ENCODE assay signal across 9 cellular contexts in the genomic region with DNA sequence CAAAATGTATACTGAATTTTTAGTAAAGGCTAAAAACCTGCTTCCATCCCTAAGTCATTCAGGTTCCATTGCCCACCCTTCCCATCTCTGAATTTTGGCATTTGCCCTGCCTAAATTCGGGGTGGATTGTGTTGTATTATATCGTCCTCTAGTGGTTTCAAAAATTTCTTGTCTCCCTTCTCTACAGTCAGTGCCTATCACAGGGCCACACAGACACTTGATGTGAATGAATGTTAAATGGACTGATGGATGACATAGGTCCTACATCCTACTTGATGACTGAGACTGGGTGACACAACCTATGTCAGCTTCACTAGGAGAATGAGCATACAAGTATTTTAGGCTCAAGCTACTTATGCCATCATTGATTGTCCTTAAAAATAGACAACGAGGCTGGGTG. TPM values are rescaled to one million over a fixed set of nuclear protein-coding genes. Genes with fewer than 3 reads are reported as not detected.
DNase-seq lines count a peak whose midpoint lies in the region; ATAC-seq, FAIRE-seq and TF ChIP-seq lines count a peak whose summit lies in the region.
"Had no signal": no experiment of that assay in that cellular context is flagged by ENCODE, and none has a peak within 500 bp of the region (broad histone marks: within the 10 kb centered on the region; RNA-seq: fewer than 3 reads in every experiment).

No MANE protein-coding gene starts in this region.

- no peak overlapping the region for H3K27ac Mint-ChIP-seq in effector memory CD8-positive, alpha-beta T cell
- no peak overlapping the region for H3K27ac Mint-ChIP-seq in activated naive CD8-positive, alpha-beta T cell treated with anti-CD3 and anti-CD28 coated beads, Interleukin-2, amount 50 U/mL, for 24 hours

- peak; percentile 63 for DNase-seq in DMS 273 (lab: John Stamatoyannopoulos, UW; ENCODE audit: unreplicated experiment)
- no peak for DNase-seq in DMS 273 treated with DMSO at 0.1 percent for 48 hours (lab: John Stamatoyannopoulos, UW)
- peak; percentile 47 for DNase-seq in NAMALWA (ENCODE audit: low spot score)
- DNase-seq in bronchial epithelial cell (ENCODE audit: low read depth), result no peak
- DNase-seq in pancreas, result no peak
- DNase-seq in effector memory CD8-positive, alpha-beta T cell, result no peak
- no peak for DNase-seq in activated naive CD8-positive, alpha-beta T cell treated with anti-CD3 and anti-CD28 coated beads, Interleukin-2, amount 50 U/mL, for 24 hours
- DNase-seq: left colon had no signal

- no peaks in the 10 kb centered on the region for H3K36me3 ChIP-seq in bronchial epithelial cell (ENCODE audit: control insufficient read depth, insufficient read depth, low read length)
- H3K36me3 ChIP-seq in parathyroid adenoma (ENCODE audit: control insufficient read depth, insufficient read depth, low read length), result no peaks in the 10 kb centered on the region
- H3K36me3 ChIP-seq in pancreas, result no peaks in the 10 kb centered on the region

- no peak overlapping the region for H3K4me2 ChIP-seq in parathyroid adenoma (ENCODE audit: low read length)

- H2AFZ ChIP-seq in parathyroid adenoma, result no peak overlapping the region

- H3K9ac ChIP-seq in parathyroid adenoma, result no peak overlapping the region

- H3K27ac ChIP-seq in parathyroid adenoma (no peak overlapping the region), pancreas (no peak overlapping the region)

- whole genome bisulfite sequencing in pancreas, 2 donors, result 17 to 26% methylated on average over 3 of the region's 3 CpGs

- intact Hi-C loops in pancreas (cut with DNase I), result no loop called here

- peak; percentile 46 for TF ChIP-seq CTCF in bronchial epithelial cell (IDR thresholded peaks at IDR 0.05; ENCODE audit: insufficient read depth, low read length, severe bottlenecking)
- TF ChIP-seq CTCF in parathyroid adenoma (IDR thresholded peaks at IDR 0.05), result peak; percentile 45
- TF ChIP-seq CTCF in pancreas (IDR thresholded peaks at IDR 0.05), result no peak

- H3K27me3 Mint-ChIP-seq in effector memory CD8-positive, alpha-beta T cell, result peaks cover 0 to 8% of the 10 kb centered on the region in 2 donors
- no peaks in the 10 kb centered on the region for H3K27me3 Mint-ChIP-seq in activated naive CD8-positive, alpha-beta T cell treated with anti-CD3 and anti-CD28 coated beads, Interleukin-2, amount 50 U/mL, for 24 hours

- FAIRE-seq in bronchial epithelial cell (lab: Jason Lieb, UNC) (no peak), pancreas (lab: Jason Lieb, UNC) (no peak)

- ATAC-seq in pancreas, result no peak
- ATAC-seq in effector memory CD8-positive, alpha-beta T cell (replicated peaks), result no peak
- no peak for ATAC-seq in activated naive CD8-positive, alpha-beta T cell treated with anti-CD3 and anti-CD28 coated beads, Interleukin-2, amount 50 U/mL, for 24 hours
- ATAC-seq: left colon had no signal

- H3K4me1 ChIP-seq in parathyroid adenoma (no peaks in the 10 kb centered on the region), pancreas (peaks cover 0 to 5% (median 0%) of the 10 kb centered on the region in 3 donors)

- H3K4me1 Mint-ChIP-seq in effector memory CD8-positive, alpha-beta T cell (ENCODE audit: low read depth in 2 of 2), result peaks cover 0 to 2% of the 10 kb centered on the region in 2 donors
- peaks cover 7% of the 10 kb centered on the region for H3K4me1 Mint-ChIP-seq in activated naive CD8-positive, alpha-beta T cell treated with anti-CD3 and anti-CD28 coated beads, Interleukin-2, amount 50 U/mL, for 24 hours

- no peak overlapping the region for H3K4me3 Mint-ChIP-seq in effector memory CD8-positive, alpha-beta T cell
- H3K4me3 Mint-ChIP-seq in activated naive CD8-positive, alpha-beta T cell treated with anti-CD3 and anti-CD28 coated beads, Interleukin-2, amount 50 U/mL, for 24 hours, result no peak overlapping the region

- H3K9me3 ChIP-seq in parathyroid adenoma (ENCODE audit: control insufficient read depth, low read length), result no peaks in the 10 kb centered on the region
- H3K9me3 ChIP-seq in pancreas, result no peaks in the 10 kb centered on the region

- H3K9me3 Mint-ChIP-seq in effector memory CD8-positive, alpha-beta T cell, result no peaks in the 10 kb centered on the region
- H3K9me3 Mint-ChIP-seq in activated naive CD8-positive, alpha-beta T cell treated with anti-CD3 and anti-CD28 coated beads, Interleukin-2, amount 50 U/mL, for 24 hours, result no peaks in the 10 kb centered on the region

- no peak overlapping the region for H3K4me3 ChIP-seq in bronchial epithelial cell (ENCODE audit: low read depth, low read length)
- no peak overlapping the region for H3K4me3 ChIP-seq in parathyroid adenoma (ENCODE audit: low read depth, low read length)
- H3K4me3 ChIP-seq in pancreas, result no peak overlapping the region

- H3K79me2 ChIP-seq in parathyroid adenoma, result no peaks in the 10 kb centered on the region

- no peaks in the 10 kb centered on the region for H3K36me3 Mint-ChIP-seq in effector memory CD8-positive, alpha-beta T cell (ENCODE audit: insufficient read depth)
- no peaks in the 10 kb centered on the region for H3K36me3 Mint-ChIP-seq in activated naive CD8-positive, alpha-beta T cell treated with anti-CD3 and anti-CD28 coated beads, Interleukin-2, amount 50 U/mL, for 24 hours (ENCODE audit: low read depth)

- H3K27me3 ChIP-seq in bronchial epithelial cell (ENCODE audit: control insufficient read depth, insufficient read depth, low read length) (no peaks in the 10 kb centered on the region), parathyroid adenoma (ENCODE audit: control insufficient read depth, insufficient read depth, low read length) (no peaks in the 10 kb centered on the region), pancreas (no peaks in the 10 kb centered on the region)

RNA-seq across cellular contexts. Expression of a gene that starts 45.6 kb away (rescaled TPM):
- 55.3 and 56.2 TPM in 2 replicates for total RNA-seq in bronchial epithelial cell
- total RNA-seq in pancreas, result 10 to 100 TPM; 18.2 to 37.0 (median 25.0) TPM
- 10 to 100 TPM; 22.6 to 32.4 TPM for polyA plus RNA-seq in pancreas

Comparison
In these comparisons a context has a peak if more than half of its experiments do, and no peak if none do; other contexts are left out.
1. DNase-seq: peak in DMS 273 (single experiment) and NAMALWA (single experiment); none in DMS 273 treated with DMSO at 0.1 percent for 48 hours (single experiment), bronchial epithelial cell (single experiment), pancreas (0 of 6), effector memory CD8-positive, alpha-beta T cell (0 of 3) and activated naive CD8-positive, alpha-beta T cell treated with anti-CD3 and anti-CD28 coated beads, Interleukin-2, amount 50 U/mL, for 24 hours (single experiment).
2. CTCF ChIP-seq: peak in bronchial epithelial cell (single experiment) and parathyroid adenoma (single experiment); none in pancreas (0 of 4).